In genomic region chr2:212842544-212843185, GRCh38 we compare ENCODE assay signal across 15 cellular contexts.
DNase-seq lines count a peak whose midpoint lies in the region; ATAC-seq and TF ChIP-seq lines count a peak whose summit lies in the region.
"Had no signal": no experiment of that assay in that cellular context is flagged by ENCODE, and none has a peak within 500 bp of the region (broad histone marks: within the 10 kb centered on the region; RNA-seq: fewer than 3 reads in every experiment).

No MANE protein-coding gene starts in this region.

- H2BK12ac ChIP-seq in mesenchymal stem cell (ENCODE audit: low read length in 2 of 2): no peak overlapping the region

- no peak overlapping the region for H2AK5ac ChIP-seq in mesenchymal stem cell (ENCODE audit: low read length, severe bottlenecking)

- H3K9me3 ChIP-seq in mesenchymal stem cell (ENCODE audit: control insufficient read depth, low read length): no peaks in the 10 kb centered on the region
- H3K9me3 ChIP-seq: HAP-1, sigmoid colon had no signal

- H2BK15ac ChIP-seq in mesenchymal stem cell (ENCODE audit: low read depth, poor library complexity, severe bottlenecking): no peak overlapping the region

- no peak overlapping the region for H3K4ac ChIP-seq in mesenchymal stem cell (ENCODE audit: low read depth in 1 of 2, low read length in 2 of 2)

- no peak overlapping the region for H4K8ac ChIP-seq in mesenchymal stem cell (ENCODE audit: low read length)

- DNase-seq in BJ (ENCODE audit: low read depth): peak; percentile 19
- DNase-seq in NCI-H226: peak; percentile 77
- DNase-seq in choroid plexus epithelial cell (ENCODE audit: low read depth): peak; percentile 75
- peak; percentile 71 for DNase-seq in mesenchymal stem cell
- no peak for DNase-seq in globus pallidus (ENCODE audit: low spot score)
- DNase-seq in NCI-H2107 (lab: John Stamatoyannopoulos, UW): no peak
- no peak for DNase-seq in stimulated activated naive CD4-positive, alpha-beta T cell (lab: John Stamatoyannopoulos, UW)
- DNase-seq: activated CD4-positive, CD25-positive, alpha-beta regulatory T cell treated with anti-CD3 and anti-CD28 coated beads, Interleukin-2, amount 50 U/mL, for 72 hours; CD8-positive, alpha-beta memory T cell; MM.1S; sigmoid colon; T-helper 1 cell had no signal

- no peak overlapping the region for H2BK5ac ChIP-seq in mesenchymal stem cell (ENCODE audit: low read depth, low read length, poor library complexity, severe bottlenecking)

- no peak for ATAC-seq in GM21390 (IDR thresholded peaks at IDR 0.05; ENCODE audit: unreplicated experiment)
- ATAC-seq: natural killer cell treated with Interleukin-12 subunit alpha and Interleukin-12 subunit beta and Interleukin-15 and Interleukin-18, amount 100 ng/mL, for 72 hours had no signal

- no peak overlapping the region for H3K4me2 ChIP-seq in mesenchymal stem cell (ENCODE audit: low read length, poor library complexity, severe bottlenecking)

- H3K23ac ChIP-seq in mesenchymal stem cell (ENCODE audit: low read length in 2 of 2): no peak overlapping the region

- peak overlapping the region; percentile 43 for H3K27ac ChIP-seq in mesenchymal stem cell (ENCODE audit: low read length, poor library complexity, severe bottlenecking)

- H3K4me1 ChIP-seq in mesenchymal stem cell (ENCODE audit: control insufficient read depth, insufficient read depth, low read depth, low read length): no peaks in the 10 kb centered on the region
- H3K4me1 ChIP-seq: HAP-1, sigmoid colon had no signal

- CTCF ChIA-PET in BJ (lab: Yijun Ruan, JAX): interaction anchor here (0.6 kb wide), 1 partner anchor 9 kb away, joined by 3 read pairs; no protein-coding TSS in a partner anchor

- no peak overlapping the region for H4K91ac ChIP-seq in mesenchymal stem cell (ENCODE audit: low read length)

- 29% methylated on average over 1 of the region's 2 CpGs for WGBS in mesenchymal stem cell

- no peak overlapping the region for H3K18ac ChIP-seq in mesenchymal stem cell (ENCODE audit: low read depth in 1 of 2, low read length in 2 of 2)

- POLR2A ChIA-PET in BJ (lab: Charles Lee): interaction anchor here (0.6 kb wide), 1 partner anchor 179 kb away, joined by 3 read pairs; no protein-coding TSS in a partner anchor

- H2AFZ ChIP-seq in mesenchymal stem cell (ENCODE audit: low read depth, low read length): no peak overlapping the region

- H3K27me3 ChIP-seq in BJ (ENCODE audit: control insufficient read depth, insufficient read depth, low read length) (no peaks in the 10 kb centered on the region; the same call in 1 of the 2 replicates), mesenchymal stem cell (ENCODE audit: control insufficient read depth in 1 of 2, insufficient read depth in 1 of 2, low read length in 2 of 2) (no peaks in the 10 kb centered on the region)
- H3K27me3 ChIP-seq: sigmoid colon had no signal

- H3K4me3 ChIP-seq in BJ (ENCODE audit: low read depth, low read length): no peak overlapping the region
- no peak overlapping the region for H3K4me3 ChIP-seq in choroid plexus epithelial cell (ENCODE audit: low read depth, low read length)
- H3K4me3 ChIP-seq in mesenchymal stem cell (ENCODE audit: insufficient read depth in 1 of 2, low read depth in 1 of 2, low read length in 2 of 2): peak overlapping the region in 1 of 2 experiments; percentile 4
- H3K4me3 ChIP-seq: HAP-1, sigmoid colon had no signal

- no peak overlapping the region for H3K14ac ChIP-seq in mesenchymal stem cell (ENCODE audit: low read length in 2 of 2)

- no peaks in the 10 kb centered on the region for H3K36me3 ChIP-seq in BJ (ENCODE audit: control insufficient read depth, insufficient read depth, low read length)
- H3K36me3 ChIP-seq in mesenchymal stem cell (ENCODE audit: control insufficient read depth in 1 of 2, insufficient read depth in 2 of 2, low read depth in 1 of 2, low read length in 2 of 2): no peaks in the 10 kb centered on the region
- H3K36me3 ChIP-seq: HAP-1, sigmoid colon had no signal

- H2BK120ac ChIP-seq in mesenchymal stem cell (ENCODE audit: low read depth, low read length): no peak overlapping the region

- no peak for TF ChIP-seq CTCF in BJ (IDR thresholded peaks at IDR 0.05; ENCODE audit: insufficient read depth, low read depth, low read length)
- TF ChIP-seq CTCF in choroid plexus epithelial cell (conservative IDR thresholded peaks at IDR 0.05; ENCODE audit: low read depth, low read length): no peak

- no peaks in the 10 kb centered on the region for H3K79me1 ChIP-seq in mesenchymal stem cell (replicated peaks; ENCODE audit: low read length, poor library complexity, severe bottlenecking)

- H3K9ac ChIP-seq in mesenchymal stem cell (ENCODE audit: low read length): peak overlapping the region; percentile 75

Comparison
In these comparisons a context has a peak if more than half of its experiments do, and no peak if none do; other contexts are left out.
1. DNase-seq: peak in BJ (single experiment), NCI-H226 (single experiment), choroid plexus epithelial cell (single experiment) and mesenchymal stem cell (single experiment); none in globus pallidus (single experiment), NCI-H2107 (single experiment) and stimulated activated naive CD4-positive, alpha-beta T cell (0 of 6).